In the genomic region with DNA sequence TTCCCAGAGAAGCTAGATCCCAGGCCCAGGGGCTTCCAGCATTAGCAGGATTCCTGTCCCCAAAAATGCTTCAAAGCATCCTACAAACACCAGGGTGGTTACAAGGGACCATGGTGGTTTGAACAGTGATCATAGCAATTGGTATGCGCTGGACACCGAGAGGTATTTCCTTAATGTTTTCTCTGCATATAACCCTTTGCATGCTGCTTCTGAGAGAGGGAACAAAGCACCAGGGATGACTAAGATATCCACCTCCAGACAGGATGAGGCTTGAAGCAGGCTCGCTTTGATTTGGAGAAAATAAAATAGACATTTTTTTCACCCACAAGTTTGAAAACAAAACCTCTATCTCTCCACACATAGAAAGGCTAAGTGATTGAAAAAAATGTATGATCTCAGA, we compare ENCODE assay signal across 1 cellular context.
TF ChIP-seq lines count a peak whose summit lies in the region.

No MANE protein-coding gene starts in this region.

TF ChIP-seq in A549, 52 proteins besides CTCF, POLR2A, EP300 and RAD21 (continued from another document):
- TF ChIP-seq RARB (CRISPR knock-in tag; IDR thresholded peaks at IDR 0.05), result no peak
- TF ChIP-seq HOXA7 (CRISPR knock-in tag; IDR thresholded peaks at IDR 0.05), result no peak
- TF ChIP-seq, protein P1, sequence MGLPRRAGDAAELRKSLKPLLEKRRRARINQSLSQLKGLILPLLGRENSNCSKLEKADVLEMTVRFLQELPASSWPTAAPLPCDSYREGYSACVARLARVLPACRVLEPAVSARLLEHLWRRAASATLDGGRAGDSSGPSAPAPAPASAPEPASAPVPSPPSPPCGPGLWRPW (IDR thresholded peaks at IDR 0.05), result no peak
- TF ChIP-seq, protein P2, sequence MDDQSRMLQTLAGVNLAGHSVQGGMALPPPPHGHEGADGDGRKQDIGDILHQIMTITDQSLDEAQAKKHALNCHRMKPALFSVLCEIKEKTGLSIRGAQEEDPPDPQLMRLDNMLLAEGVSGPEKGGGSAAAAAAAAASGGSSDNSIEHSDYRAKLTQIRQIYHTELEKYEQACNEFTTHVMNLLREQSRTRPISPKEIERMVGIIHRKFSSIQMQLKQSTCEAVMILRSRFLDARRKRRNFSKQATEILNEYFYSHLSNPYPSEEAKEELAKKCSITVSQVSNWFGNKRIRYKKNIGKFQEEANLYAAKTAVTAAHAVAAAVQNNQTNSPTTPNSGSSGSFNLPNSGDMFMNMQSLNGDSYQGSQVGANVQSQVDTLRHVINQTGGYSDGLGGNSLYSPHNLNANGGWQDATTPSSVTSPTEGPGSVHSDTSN (IDR thresholded peaks at IDR 0.05), result no peak
- no peak for TF ChIP-seq HDAC2 (IDR thresholded peaks at IDR 0.05)
- no peak for TF ChIP-seq ZFP36 (IDR thresholded peaks at IDR 0.05; ENCODE audit: borderline replicate concordance, partially characterized antibody)
- no peak for TF ChIP-seq POLR2AphosphoS2 (conservative IDR thresholded peaks at IDR 0.05; ENCODE audit: low read length)
- TF ChIP-seq HEYL (CRISPR knock-in tag; IDR thresholded peaks at IDR 0.05), result no peak
- no peak for TF ChIP-seq CHD4 (IDR thresholded peaks at IDR 0.05; ENCODE audit: borderline replicate concordance)
- no peak for TF ChIP-seq ESRRA (IDR thresholded peaks at IDR 0.05; ENCODE audit: borderline replicate concordance, low read length)
- no peak for TF ChIP-seq RFX5 (IDR thresholded peaks at IDR 0.05)
- TF ChIP-seq, protein P3, sequence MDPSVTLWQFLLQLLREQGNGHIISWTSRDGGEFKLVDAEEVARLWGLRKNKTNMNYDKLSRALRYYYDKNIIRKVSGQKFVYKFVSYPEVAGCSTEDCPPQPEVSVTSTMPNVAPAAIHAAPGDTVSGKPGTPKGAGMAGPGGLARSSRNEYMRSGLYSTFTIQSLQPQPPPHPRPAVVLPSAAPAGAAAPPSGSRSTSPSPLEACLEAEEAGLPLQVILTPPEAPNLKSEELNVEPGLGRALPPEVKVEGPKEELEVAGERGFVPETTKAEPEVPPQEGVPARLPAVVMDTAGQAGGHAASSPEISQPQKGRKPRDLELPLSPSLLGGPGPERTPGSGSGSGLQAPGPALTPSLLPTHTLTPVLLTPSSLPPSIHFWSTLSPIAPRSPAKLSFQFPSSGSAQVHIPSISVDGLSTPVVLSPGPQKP (IDR thresholded peaks at IDR 0.05; ENCODE audit: low read depth, low read length), result no peak
- no peak for TF ChIP-seq FOSL2 (IDR thresholded peaks at IDR 0.05)
- TF ChIP-seq FOSL2 (CRISPR knock-in tag; IDR thresholded peaks at IDR 0.05), result no peak
- TF ChIP-seq HOXB5 (CRISPR knock-in tag; IDR thresholded peaks at IDR 0.05), result no peak
